ENCODE assay signal across 21 cellular contexts in genomic region chr7:55862652-55863051, GRCh38. TPM values are rescaled to one million over a fixed set of nuclear protein-coding genes. Genes with fewer than 3 reads are reported as not detected.
"Had no signal": no experiment of that assay in that cellular context is flagged by ENCODE, and none has a peak within 500 bp of the region (broad histone marks: within the 10 kb centered on the region; RNA-seq: fewer than 3 reads in every experiment).

Gene SEPTIN14, minus strand, starts transcription at chr7:55862752. Its CDS starts 756 bp downstream, at chr7:55861996.

RNA-seq across cellular contexts. Expression of gene SEPTIN14, which starts in this region (rescaled TPM):
- total RNA-seq: activated naive CD4-positive, alpha-beta T cell treated with anti-CD3 and anti-CD28 coated beads for 36 hours; activated naive CD4-positive, alpha-beta T cell treated with anti-CD3 and anti-CD28 coated beads, Interleukin-2, amount 50 U/mL, for 72 hours; activated naive CD8-positive, alpha-beta T cell treated with anti-CD3 and anti-CD28 coated beads for 36 hours; activated naive CD8-positive, alpha-beta T cell treated with anti-CD3 and anti-CD28 coated beads, Interleukin-2, amount 10 ng/mL, durations not matched to agents 7 days and 5 days; activated T-cell treated with anti-CD3 and anti-CD28 coated beads, Interleukin-2, amount 50 U/mL, for 4 hours; activated T-cell treated with anti-CD3 and anti-CD28 coated beads, Interleukin-2, amount 50 U/mL, for 72 hours; activated T-helper 1 cell treated with anti-CD3 and anti-CD28 coated beads, Interleukin-12 subunit alpha, Interleukin-12 subunit beta, Interleukin-2, Interleukin-4 antibody, amounts not matched to agents 30 ng/mL and 10 ng/mL and 1 ng/mL, durations not matched to agents 14 hours and 24 hours and 36 hours; activated T-helper 17 cell treated with anti-CD3 and anti-CD28 coated beads, Interleukin-2, amount 50 U/mL, for 72 hours; activated T-helper 2 cell treated with anti-CD3 and anti-CD28 coated beads, Interferon-gamma antibody, Interleukin-2, Interleukin-4, amounts not matched to agents 10 μg/mL and 5 μg/mL and 100 μg/mL, durations not matched to agents 14 hours and 24 hours and 36 hours; adrenal gland; aorta; ascending aorta; astrocyte; body of pancreas; breast epithelium; bronchial epithelial cell; cardiac muscle cell; cardiac septum; cerebellum; chondrocyte had no signal
- polyA plus RNA-seq: adipose tissue, adrenal gland, aorta, cardiac muscle cell had no signal
